In genomic region chr17:46044286-46044928, GRCh38 we compare ENCODE assay signal across 8 cellular contexts.
DNase-seq lines count a peak whose midpoint lies in the region; ATAC-seq and TF ChIP-seq lines count a peak whose summit lies in the region.

No MANE protein-coding gene starts in this region.

- DNase-seq in GM10266 (ENCODE audit: extremely low spot score), result no peak
- DNase-seq in NCI-H128 (lab: John Stamatoyannopoulos, UW; ENCODE audit: unreplicated experiment), result peak; percentile 2
- DNase-seq in T follicular helper cell (ENCODE audit: low read depth), result peak; percentile 39
- peak; percentile 44 to 92 for DNase-seq in T47D (ENCODE audit: low read depth in 1 of 2, low spot score in 1 of 2)
- DNase-seq in inferior parietal cortex (ENCODE audit: extremely low spot score), result peak; percentile 87
- DNase-seq in smooth muscle cell of the brain vasculature (ENCODE audit: low read depth, low spot score), result peak; percentile 86
- no peak for DNase-seq in GOT3 (lab: John Stamatoyannopoulos, UW)

- no peak for ATAC-seq in HG03139 (IDR thresholded peaks at IDR 0.05; ENCODE audit: unreplicated experiment)

- in situ Hi-C loops in T47D (cut with HindIII; ENCODE audit: low pct_unique_long_range_greater_than_20kb, low sequenced_read_pairs), result no loop called here

- TF ChIP-seq CTCF in GM10266 (IDR thresholded peaks at IDR 0.05; ENCODE audit: control insufficient read depth, insufficient read depth, low read depth, missing control alignments), result peak; percentile 66

Comparison
In these comparisons a context has a peak if more than half of its experiments do, and no peak if none do; other contexts are left out.
1. DNase-seq: peak in NCI-H128 (single experiment), T follicular helper cell (single experiment), T47D (2 of 2), inferior parietal cortex (single experiment) and smooth muscle cell of the brain vasculature (single experiment); none in GM10266 (single experiment) and GOT3 (single experiment).